8 cellular contexts compared by ENCODE assay signal in the genomic region with DNA sequence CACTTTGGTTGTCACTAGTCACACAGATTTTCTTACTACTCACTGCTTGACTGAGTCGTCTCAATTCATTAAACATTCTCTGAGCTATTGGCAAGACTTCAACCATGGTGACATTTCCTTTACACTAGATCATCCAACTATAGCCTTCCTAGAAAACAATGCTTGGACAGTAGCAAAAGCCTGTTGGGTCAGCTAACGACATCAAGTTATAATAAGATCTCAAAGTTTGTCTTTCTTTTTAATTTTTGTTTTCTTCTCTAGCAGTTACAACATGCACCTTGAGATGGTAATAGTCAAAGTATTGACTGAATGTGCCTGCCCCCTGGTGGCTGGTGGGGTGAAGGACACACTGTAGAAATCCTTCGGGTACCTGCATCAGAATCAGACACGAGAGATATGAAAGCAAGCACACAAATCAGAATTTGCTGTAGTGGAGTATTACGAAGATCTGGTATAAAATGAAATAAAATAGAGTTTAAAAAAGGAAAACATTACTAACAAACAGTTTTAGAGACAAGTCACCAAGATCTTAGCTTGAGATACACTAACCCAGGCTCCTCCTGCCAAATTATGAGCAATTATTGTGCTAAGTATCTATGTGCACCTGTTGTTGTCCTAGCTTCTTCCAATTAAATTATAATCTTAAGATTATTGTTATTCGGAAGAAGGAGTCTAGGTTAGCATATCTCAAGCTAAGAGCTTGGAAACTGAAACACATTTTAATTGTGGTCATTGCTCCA.
DNase-seq lines count a peak whose midpoint lies in the region; ATAC-seq and TF ChIP-seq lines count a peak whose summit lies in the region.

No MANE protein-coding gene starts in this region.

- H3K27me3 ChIP-seq in Panc1 (ENCODE audit: control insufficient read depth, insufficient read depth, low read length), result no peaks in the 10 kb centered on the region
- H3K27me3 ChIP-seq in thoracic aorta (replicated peaks; ENCODE audit: insufficient read depth), result no peaks in the 10 kb centered on the region

- H3K4me1 ChIP-seq in Panc1 (ENCODE audit: control insufficient read depth, insufficient read depth, low read length) (no peaks in the 10 kb centered on the region), thoracic aorta (ENCODE audit: control insufficient read depth in 1 of 2, low read depth in 2 of 2) (no peaks in the 10 kb centered on the region)

- no peak overlapping the region for H3K4me3 ChIP-seq in Panc1 (ENCODE audit: low read depth in 2 of 2, low read length in 2 of 2)
- H3K4me3 ChIP-seq in fibroblast of villous mesenchyme (ENCODE audit: low read depth, low read length), result no peak overlapping the region
- H3K4me3 ChIP-seq in thoracic aorta, result no peak overlapping the region

- POLR2A ChIA-PET in Panc1 (lab: Charles Lee), result no interaction called here

- BruUV-seq in Calu3 (replicated peaks; lab: Mats Ljungman, UMichigan) (no TSS peak), Panc1 (replicated peaks; lab: Mats Ljungman, UMichigan) (no TSS peak)

- CTCF ChIA-PET in Calu3 (lab: Charles Lee), result interaction anchor here (0.6 to 1.0 kb wide), 3 partner anchors 14 to 746 kb away, joined by 3 to 7 read pairs (median 3); no protein-coding TSS in a partner anchor
- CTCF ChIA-PET in Panc1 (lab: Charles Lee), result interaction anchor here (0.6 kb wide), 2 partner anchors 95 to 748 kb away, joined by 6 to 9 read pairs; no protein-coding TSS in a partner anchor

- H3K4me3 Mint-ChIP-seq in Calu3 (ENCODE audit: low read depth, unreplicated experiment), result no peak overlapping the region
- peak overlapping the region in 1 of 2 donors; percentile 21 for H3K4me3 Mint-ChIP-seq in activated T-cell treated with anti-CD3 and anti-CD28 coated beads, Interleukin-2, amount 50 U/mL, for 72 hours

- TF ChIP-seq CTCF in Calu3 (IDR thresholded peaks at IDR 0.05; ENCODE audit: unreplicated experiment), result peak; percentile 84
- TF ChIP-seq CTCF in Panc1 (IDR thresholded peaks at IDR 0.05), result peak; percentile 90
- peak; percentile 92 for TF ChIP-seq CTCF in fibroblast of villous mesenchyme (IDR thresholded peaks at IDR 0.05; ENCODE audit: insufficient read depth, low read depth, low read length)
- peak; percentile 85 for TF ChIP-seq CTCF in thoracic aorta (IDR thresholded peaks at IDR 0.05)

- DNase-seq in Calu3, result peak; percentile 77
- no peak for DNase-seq in Panc1 (ENCODE audit: low read depth, low spot score)
- peak; percentile 69 to 78 for DNase-seq in activated T-cell treated with anti-CD3 and anti-CD28 coated beads, Interleukin-2, amount 50 U/mL, for 72 hours
- peak; percentile 61 for DNase-seq in fibroblast of villous mesenchyme (ENCODE audit: low read depth)
- DNase-seq in occipital lobe (lab: John Stamatoyannopoulos, UW), result peak; percentile 2
- DNase-seq in thoracic aorta (ENCODE audit: low spot score), result no peak

- no peaks in the 10 kb centered on the region for H3K36me3 Mint-ChIP-seq in Calu3 (ENCODE audit: insufficient read depth, unreplicated experiment)
- H3K36me3 Mint-ChIP-seq in activated T-cell treated with anti-CD3 and anti-CD28 coated beads, Interleukin-2, amount 50 U/mL, for 72 hours (ENCODE audit: insufficient read depth in 2 of 2), result no peaks in the 10 kb centered on the region

- H3K27me3 Mint-ChIP-seq in Calu3 (ENCODE audit: unreplicated experiment), result no peaks in the 10 kb centered on the region
- H3K27me3 Mint-ChIP-seq in activated T-cell treated with anti-CD3 and anti-CD28 coated beads, Interleukin-2, amount 50 U/mL, for 72 hours (ENCODE audit: low read depth), result no peaks in the 10 kb centered on the region

- H3K9me3 Mint-ChIP-seq in Calu3 (ENCODE audit: low read depth, unreplicated experiment), result no peaks in the 10 kb centered on the region
- H3K9me3 Mint-ChIP-seq in activated T-cell treated with anti-CD3 and anti-CD28 coated beads, Interleukin-2, amount 50 U/mL, for 72 hours, result no peaks in the 10 kb centered on the region

- in situ Hi-C loops in Panc1 (cut with HindIII; ENCODE audit: low pct_unique_long_range_greater_than_20kb, low sequenced_read_pairs), result no loop called here

- no peaks in the 10 kb centered on the region for H3K36me3 ChIP-seq in Panc1 (ENCODE audit: control insufficient read depth, insufficient read depth, low read length)
- no peaks in the 10 kb centered on the region for H3K36me3 ChIP-seq in thoracic aorta

- no peak overlapping the region for H3K27ac Mint-ChIP-seq in Calu3 (ENCODE audit: unreplicated experiment)
- H3K27ac Mint-ChIP-seq in activated T-cell treated with anti-CD3 and anti-CD28 coated beads, Interleukin-2, amount 50 U/mL, for 72 hours, result no peak overlapping the region

- H3K27ac ChIP-seq in Panc1 (ENCODE audit: low read length) (no peak overlapping the region), thoracic aorta (no peak overlapping the region)

- ATAC-seq in GM19452 (IDR thresholded peaks at IDR 0.05; ENCODE audit: unreplicated experiment) (peak; percentile 94), HG03469 (IDR thresholded peaks at IDR 0.05; ENCODE audit: unreplicated experiment) (peak; percentile 81), Panc1 (peak; percentile 91), thoracic aorta (ENCODE audit: insufficient number of reproducible peaks, low FRiP score, low read depth) (no peak)
- ATAC-seq in activated T-cell treated with anti-CD3 and anti-CD28 coated beads, Interleukin-2, amount 50 U/mL, for 72 hours (replicated peaks in 1 of 2), result peak; percentile 67 to 78

- H3K4me1 Mint-ChIP-seq in Calu3 (ENCODE audit: low read depth, unreplicated experiment), result no peaks in the 10 kb centered on the region
- peaks cover 12% of the 10 kb centered on the region for H3K4me1 Mint-ChIP-seq in activated T-cell treated with anti-CD3 and anti-CD28 coated beads, Interleukin-2, amount 50 U/mL, for 72 hours (ENCODE audit: low read depth)

- no peaks in the 10 kb centered on the region for H3K9me3 ChIP-seq in Panc1 (ENCODE audit: control insufficient read depth, insufficient read depth, low read depth, low read length)
- no peaks in the 10 kb centered on the region for H3K9me3 ChIP-seq in thoracic aorta

- intact Hi-C loops in Calu3 (cut with micrococcal nuclease; ENCODE audit: unreplicated experiment), result loop anchor here (2.0 to 10.0 kb wide), 2 partner anchors 984 to 1106 kb away; no protein-coding TSS in a partner anchor
- intact Hi-C loops in Panc1 (cut with micrococcal nuclease; ENCODE audit: unreplicated experiment), result no loop called here

Comparison
In these comparisons a context has a peak if more than half of its experiments do, and no peak if none do; other contexts are left out.
1. DNase-seq: peak in Calu3 (single experiment), activated T-cell treated with anti-CD3 and anti-CD28 coated beads, Interleukin-2, amount 50 U/mL, for 72 hours (2 of 2), fibroblast of villous mesenchyme (single experiment) and occipital lobe (single experiment); none in Panc1 (single experiment) and thoracic aorta (single experiment).
2. Peak in every context shown above with its lines, with median percentiles within 50 percentile points of each other: CTCF ChIP-seq.